Comparison of ENCODE assay signal across 10 cellular contexts in genomic region chr1:16153999-16154673, GRCh38. TPM values are rescaled to one million over a fixed set of nuclear protein-coding genes. Genes with fewer than 3 reads are reported as not detected.
DNase-seq lines count a peak whose midpoint lies in the region; ATAC-seq and TF ChIP-seq lines count a peak whose summit lies in the region.
"Had no signal": no experiment of that assay in that cellular context is flagged by ENCODE, and none has a peak within 500 bp of the region (broad histone marks: within the 10 kb centered on the region; RNA-seq: fewer than 3 reads in every experiment).

No MANE protein-coding gene starts in this region.

- H3K79me2 ChIP-seq in GM23248 (ENCODE audit: insufficient read depth) = peaks cover 57% of the 10 kb centered on the region

- peaks cover 21% of the 10 kb centered on the region for H3F3A ChIP-seq in GM23248 (ENCODE audit: insufficient read depth)

- no peaks in the 10 kb centered on the region for H4K20me1 ChIP-seq in GM23248 (ENCODE audit: insufficient read depth)

- H3K9me2 ChIP-seq in GM23248 (ENCODE audit: insufficient read depth) = no peaks in the 10 kb centered on the region

- peak overlapping the region; percentile 60 for H3K9ac ChIP-seq in GM23248

- WGBS in GM23248 (ENCODE audit: low coverage in 1 of 2, low lambda C conversion rate in 2 of 2, missing lambda C conversion rate in 2 of 2), 2 experiments = 39 to 46% methylated on average over 15 to 17 of the region's 17 CpGs
- 16% methylated on average over 17 of the region's 17 CpGs for WGBS in right cardiac atrium

- H3K27me3 ChIP-seq in GM23248 (replicated peaks; ENCODE audit: insufficient read depth) (no peaks in the 10 kb centered on the region), right cardiac atrium (ENCODE audit: control insufficient read depth, insufficient read depth) (no peaks in the 10 kb centered on the region)

- H2AFZ ChIP-seq in GM23248 = no peak overlapping the region

- H3K4me3 ChIP-seq in GM23248 = peak overlapping the region; percentile 86
- peak overlapping the region; percentile 73 for H3K4me3 ChIP-seq in WI38 (ENCODE audit: low read depth, low read length)
- H3K4me3 ChIP-seq in right cardiac atrium (ENCODE audit: low read length) = peak overlapping the region; percentile 71

- TF ChIP-seq CTCF in WI38 (IDR thresholded peaks at IDR 0.05; ENCODE audit: low read depth, low read length) = no peak

- peaks cover 42% of the 10 kb centered on the region for H3K4me1 ChIP-seq in GM23248 (ENCODE audit: insufficient read depth)
- peaks cover 14% of the 10 kb centered on the region for H3K4me1 ChIP-seq in right cardiac atrium (ENCODE audit: control insufficient read depth, insufficient read depth, low read length)

- H3K36me3 ChIP-seq in GM23248 (ENCODE audit: low read depth) = peaks cover 5% of the 10 kb centered on the region; the same call in 1 of the 2 replicates

- ATAC-seq in right cardiac atrium (no peak), GM21423 (IDR thresholded peaks at IDR 0.05; ENCODE audit: unreplicated experiment) (no peak), HG03175 (IDR thresholded peaks at IDR 0.05; ENCODE audit: unreplicated experiment) (no peak)

- intact Hi-C loops in right cardiac atrium (cut with DNase I) = no loop called here

- peak overlapping the region; percentile 86 for H3K4me2 ChIP-seq in GM23248 (ENCODE audit: unreplicated experiment)

- in situ Hi-C loops in GM23248 (cut with MboI) = no loop called here

- DNase-seq in GM23248 (no peak), right cardiac atrium (peak in 2 of 3 donors; percentile 62), retina (peak; percentile 56), DMS 273 (lab: John Stamatoyannopoulos, UW; ENCODE audit: unreplicated experiment) (no peak), NCI-H2107 (lab: John Stamatoyannopoulos, UW) (no peak)
- DNase-seq: cerebellar nuclear complex, SHP77 treated with DMSO at 0.1 percent for 48 hours had no signal

- H3K9me3 ChIP-seq in GM23248 (ENCODE audit: low read depth) (no peaks in the 10 kb centered on the region), right cardiac atrium (ENCODE audit: control insufficient read depth, low read length) (no peaks in the 10 kb centered on the region)

- H3K27ac ChIP-seq in GM23248 (peak overlapping the region; percentile 14; the same call in 1 of the 2 replicates), right cardiac atrium (ENCODE audit: low read length) (peak overlapping the region; percentile 29)

RNA-seq across cellular contexts. Expression of gene EPHA2, which starts 1.7 kb away (rescaled TPM):
- total RNA-seq in GM23248 (2014; rRNA removed; shearing (Covaris generic)) = 20.4 and 21.7 TPM in 2 replicates
- polyA plus RNA-seq in GM23248 (2016; fragmentation: Nextera tagmentation; extraction: Ambion mirVana) = 8.0 and 8.8 TPM in 2 replicates
- total RNA-seq in right cardiac atrium = 10 to 100 TPM in 2 of 4 donors, 1 to 10 TPM in 2; 6.4 to 15.7 (median 9.8) TPM
- polyA plus RNA-seq in right cardiac atrium = 8.6 TPM

RNA-seq across cellular contexts. Expression of gene ARHGEF19, which starts 58.3 kb away (rescaled TPM):
- total RNA-seq in GM23248 (2014; rRNA removed; shearing (Covaris generic)) = 8.6 and 12.1 TPM in 2 replicates
- polyA plus RNA-seq in GM23248 (2016; fragmentation: Nextera tagmentation; extraction: Ambion mirVana) (13.3 and 14.2 TPM in 2 replicates), right cardiac atrium (2.7 TPM)
- 1 to 10 TPM; 2.2 to 4.3 (median 3.2) TPM for total RNA-seq in right cardiac atrium

Comparison
In these comparisons a context has a peak if more than half of its experiments do, and no peak if none do; other contexts are left out.
1. DNase-seq: peak in right cardiac atrium (2 of 3) and retina (single experiment); none in GM23248 (single experiment), DMS 273 (single experiment) and NCI-H2107 (single experiment).
2. Peak in every context shown above with its lines, with median percentiles within 50 percentile points of each other: H3K4me3 ChIP-seq.